1 cellular context compared by ENCODE assay signal in genomic region chr7:137674064-137674463, GRCh38.
TF ChIP-seq lines count a peak whose summit lies in the region.

No MANE protein-coding gene starts in this region.

TF ChIP-seq in HepG2, 621 proteins besides CTCF, POLR2A, EP300 and RAD21 (continued from another document):
- TF ChIP-seq RERE (CRISPR knock-in tag; IDR thresholded peaks at IDR 0.05; ENCODE audit: low read depth): no peak
- no peak for TF ChIP-seq PCBP1 (IDR thresholded peaks at IDR 0.05; ENCODE audit: borderline replicate concordance, low read depth, low read length)
- no peak for TF ChIP-seq ZNF432 (CRISPR knock-in tag; IDR thresholded peaks at IDR 0.05; ENCODE audit: borderline replicate concordance)
